ENCODE assay signal across 1 cellular context in genomic region chr9:137240841-137241489, GRCh38.
TF ChIP-seq lines count a peak whose summit lies in the region.

TUBB4B (plus strand) TSS chr9:137241287; CDS start chr9:137241361, 74 bp downstream.

TF ChIP-seq in HepG2, 621 proteins besides CTCF, POLR2A, EP300 and RAD21 (continued from another document and continues in another):
- TF ChIP-seq ZGPAT (CRISPR knock-in tag; IDR thresholded peaks at IDR 0.05) = peak; percentile 8; the same call in 1 of the 2 replicates
- TF ChIP-seq ZNF800 (CRISPR knock-in tag; IDR thresholded peaks at IDR 0.05) = no peak
- no peak for TF ChIP-seq NONO (IDR thresholded peaks at IDR 0.05)
- TF ChIP-seq NONO (CRISPR knock-in tag; conservative IDR thresholded peaks at IDR 0.05) = no peak
- TF ChIP-seq RCOR2 (CRISPR knock-in tag; IDR thresholded peaks at IDR 0.05) = no peak
- TF ChIP-seq ARID3A (IDR thresholded peaks at IDR 0.05; ENCODE audit: low read depth, low read length) = no peak
- no peak for TF ChIP-seq AKAP8 (CRISPR knock-in tag; IDR thresholded peaks at IDR 0.05)
- no peak; the same call in 1 of the 2 replicates for TF ChIP-seq ARHGAP35 (CRISPR knock-in tag; IDR thresholded peaks at IDR 0.05; ENCODE audit: borderline replicate concordance)
- TF ChIP-seq HNRNPLL (IDR thresholded peaks at IDR 0.05; ENCODE audit: low read depth, low read length, poor library complexity, severe bottlenecking) = peak; percentile 41
- 0 out of 2 replicates have a peak, but pooled peaks have one; percentile 76 for TF ChIP-seq ZNF513 (CRISPR knock-in tag; conservative IDR thresholded peaks at IDR 0.05)
- no peak for TF ChIP-seq TCF7 (IDR thresholded peaks at IDR 0.05; ENCODE audit: low read depth)
- no peak; the same call in 1 of the 2 replicates for TF ChIP-seq TBX3 (IDR thresholded peaks at IDR 0.05; ENCODE audit: borderline replicate concordance)
- no peak for TF ChIP-seq LBX2 (CRISPR knock-in tag; IDR thresholded peaks at IDR 0.05; ENCODE audit: borderline replicate concordance)
- TF ChIP-seq ZNF292 (CRISPR knock-in tag; IDR thresholded peaks at IDR 0.05; ENCODE audit: borderline replicate concordance, low read depth) = no peak
- TF ChIP-seq ZFP91 (CRISPR knock-in tag; IDR thresholded peaks at IDR 0.05; ENCODE audit: borderline replicate concordance) = no peak; the same call in 1 of the 2 replicates
- TF ChIP-seq TP53 (CRISPR knock-in tag; conservative IDR thresholded peaks at IDR 0.05) = 0 out of 2 replicates have a peak, but pooled peaks have one; percentile 39
- no peak for TF ChIP-seq IKZF1 (IDR thresholded peaks at IDR 0.05)
- no peak for TF ChIP-seq SNAPC4 (CRISPR knock-in tag; IDR thresholded peaks at IDR 0.05)
- peak; percentile 58 for TF ChIP-seq FOSL2 (CRISPR knock-in tag; IDR thresholded peaks at IDR 0.05)
- 0 out of 2 replicates have a peak, but pooled peaks have one; percentile 48 for TF ChIP-seq YEATS2 (CRISPR knock-in tag; IDR thresholded peaks at IDR 0.05; ENCODE audit: borderline replicate concordance)
- TF ChIP-seq RFX1 (IDR thresholded peaks at IDR 0.05) = peak; percentile 80; the same call in 1 of the 2 replicates
- TF ChIP-seq ZNF574 (CRISPR knock-in tag; IDR thresholded peaks at IDR 0.05) = peak; percentile 63; the same call in 1 of the 2 replicates
- TF ChIP-seq NCOA1 (CRISPR knock-in tag; IDR thresholded peaks at IDR 0.05) = 0 out of 2 replicates have a peak, but pooled peaks have one; percentile 20
- TF ChIP-seq ATRX (CRISPR knock-in tag; IDR thresholded peaks at IDR 0.05; ENCODE audit: borderline replicate concordance) = no peak
- TF ChIP-seq FOXK2 (IDR thresholded peaks at IDR 0.05) = no peak
- TF ChIP-seq HES4 (CRISPR knock-in tag; IDR thresholded peaks at IDR 0.05; ENCODE audit: borderline replicate concordance) = no peak; the same call in 1 of the 2 replicates
- TF ChIP-seq REPIN1 (CRISPR knock-in tag; IDR thresholded peaks at IDR 0.05; ENCODE audit: borderline replicate concordance, low read depth) = peak; percentile 54
- TF ChIP-seq PCBP1 (IDR thresholded peaks at IDR 0.05; ENCODE audit: borderline replicate concordance, low read depth, low read length) = 0 out of 2 replicates have a peak, but pooled peaks have one; percentile 57
- no peak for TF ChIP-seq ZNF691 (CRISPR knock-in tag; IDR thresholded peaks at IDR 0.05; ENCODE audit: borderline replicate concordance, low read depth)
- no peak for TF ChIP-seq ZNF569 (CRISPR knock-in tag; IDR thresholded peaks at IDR 0.05; ENCODE audit: borderline replicate concordance)
- TF ChIP-seq RBAK (CRISPR knock-in tag; IDR thresholded peaks at IDR 0.05) = no peak
- no peak for TF ChIP-seq ZNF883 (CRISPR knock-in tag; IDR thresholded peaks at IDR 0.05; ENCODE audit: not compliant biosample characterization)
- peak; percentile 99 for TF ChIP-seq PBX2 (CRISPR knock-in tag; IDR thresholded peaks at IDR 0.05)
- no peak for TF ChIP-seq GRHL1 (CRISPR knock-in tag; conservative IDR thresholded peaks at IDR 0.05)
- TF ChIP-seq KLF13 (CRISPR knock-in tag; IDR thresholded peaks at IDR 0.05) = no peak
